Comparison of ENCODE assay signal across 21 cellular contexts in genomic region chr10:127614484-127614883, GRCh38.
"Had no signal": no experiment of that assay in that cellular context is flagged by ENCODE, and none has a peak within 500 bp of the region (broad histone marks: within the 10 kb centered on the region; RNA-seq: fewer than 3 reads in every experiment).

No MANE protein-coding gene starts in this region.

- H3K4me3 ChIP-seq: hepatocyte, lung, spleen, tibial artery, upper lobe of right lung, vagina had no signal

- H3K4me1 Mint-ChIP-seq: stimulated activated memory B cell treated with anti-CD40 and anti-IgM and Interleukin-4, amounts not matched to agents 10 μg/mL and 1 μg/mL and 100 μg/mL, for 72 hours had no signal

- H3K36me3 Mint-ChIP-seq: stimulated activated memory B cell treated with anti-CD40 and anti-IgM and Interleukin-4, amounts not matched to agents 10 μg/mL and 1 μg/mL and 100 μg/mL, for 72 hours had no signal

- H3K9me3 ChIP-seq: tibial artery, upper lobe of right lung, vagina had no signal

- H3K27me3 ChIP-seq: hepatocyte, upper lobe of right lung, vagina had no signal

- H3K9me3 Mint-ChIP-seq: stimulated activated naive CD8-positive, alpha-beta T cell treated with anti-CD3 and anti-CD28 coated beads, Interleukin-15, Interleukin-2, amounts not matched to agents 100 ng/mL and 50 ng/mL, for 24 hours had no signal

- H3K27ac ChIP-seq: hepatocyte, spleen, tibial artery, upper lobe of right lung, vagina had no signal

- H3K27me3 Mint-ChIP-seq: stimulated activated memory B cell treated with anti-CD40 and anti-IgM and Interleukin-4, amounts not matched to agents 10 μg/mL and 1 μg/mL and 100 μg/mL, for 72 hours; stimulated activated naive CD8-positive, alpha-beta T cell treated with anti-CD3 and anti-CD28 coated beads, Interleukin-15, Interleukin-2, amounts not matched to agents 100 ng/mL and 50 ng/mL, for 24 hours had no signal

- H3K4me3 Mint-ChIP-seq: nephron; stimulated activated memory B cell treated with anti-CD40 and anti-IgM and Interleukin-4, amounts not matched to agents 10 μg/mL and 1 μg/mL and 100 μg/mL, for 72 hours; stimulated activated naive CD8-positive, alpha-beta T cell treated with anti-CD3 and anti-CD28 coated beads, Interleukin-15, Interleukin-2, amounts not matched to agents 100 ng/mL and 50 ng/mL, for 24 hours had no signal

- H3K4me1 ChIP-seq: spleen, tibial artery, upper lobe of right lung, vagina had no signal

- DNase-seq: dermis blood vessel endothelial cell; foreskin melanocyte; head of caudate nucleus; left colon; left ventricle myocardium superior; mesenchymal stem cell; midbrain; posterior cingulate gyrus; spleen; stimulated activated CD4-positive, alpha-beta T cell treated with anti-CD3 and anti-CD28 coated beads, Interleukin-15, amount 100 ng/mL, for 24 hours; stimulated activated CD4-positive, alpha-beta T cell treated with anti-CD3 and anti-CD28 coated beads, Interleukin-1b, Interleukin-23, amount 100 ng/mL, for 48 hours; stimulated activated CD4-positive, alpha-beta T cell treated with anti-CD3 and anti-CD28 coated beads, Interleukin-4, amount 100 ng/mL, for 24 hours; tibial artery; upper lobe of right lung had no signal

- H3K36me3 ChIP-seq: spleen, tibial artery, upper lobe of right lung, vagina had no signal

- ATAC-seq: left colon; left ventricle myocardium superior; sciatic nerve; stimulated activated memory B cell treated with anti-CD40 and anti-IgM and Interleukin-4, amounts not matched to agents 10 μg/mL and 1 μg/mL and 100 μg/mL, for 72 hours; upper lobe of right lung had no signal

- H3K27ac Mint-ChIP-seq: nephron; stimulated activated memory B cell treated with anti-CD40 and anti-IgM and Interleukin-4, amounts not matched to agents 10 μg/mL and 1 μg/mL and 100 μg/mL, for 72 hours; stimulated activated naive CD8-positive, alpha-beta T cell treated with anti-CD3 and anti-CD28 coated beads, Interleukin-15, Interleukin-2, amounts not matched to agents 100 ng/mL and 50 ng/mL, for 24 hours had no signal
